Comparison of ENCODE assay signal across 16 cellular contexts in the genomic region with DNA sequence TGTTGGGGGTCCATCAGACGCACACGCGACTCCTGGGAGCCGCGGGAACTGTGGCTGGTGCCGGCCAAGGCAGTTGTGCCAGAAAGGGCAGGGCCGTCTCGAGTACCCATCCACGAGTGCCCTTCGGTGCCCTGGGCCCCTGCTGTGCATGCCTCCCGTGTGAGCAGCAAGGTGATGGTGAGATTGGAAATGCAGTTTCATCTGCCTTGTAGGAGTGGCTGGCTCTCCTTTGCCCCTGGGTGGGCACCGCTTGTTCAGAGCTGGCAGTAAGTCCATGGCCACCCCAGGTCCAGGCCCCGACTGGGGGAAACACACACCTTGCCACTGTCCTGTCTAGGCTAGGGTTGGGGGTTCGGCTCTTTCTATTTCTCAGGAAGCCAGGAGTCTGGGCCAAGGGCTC. TPM values are rescaled to one million over a fixed set of nuclear protein-coding genes. Genes with fewer than 3 reads are reported as not detected.
DNase-seq lines count a peak whose midpoint lies in the region; ATAC-seq, FAIRE-seq and TF ChIP-seq lines count a peak whose summit lies in the region.
"Had no signal": no experiment of that assay in that cellular context is flagged by ENCODE, and none has a peak within 500 bp of the region (broad histone marks: within the 10 kb centered on the region; RNA-seq: fewer than 3 reads in every experiment).

No MANE protein-coding gene starts in this region.

- WGBS in heart right ventricle, 2 donors, result 88 to 89% methylated on average over 14 of the region's 14 CpGs
- 89 to 92% methylated on average over 14 of the region's 14 CpGs for WGBS in sigmoid colon, 2 donors

- TF ChIP-seq EP300 in sigmoid colon (IDR thresholded peaks at IDR 0.05), result no peak

- TF ChIP-seq CTCF in left ventricle myocardium inferior (IDR thresholded peaks at IDR 0.05; ENCODE audit: borderline replicate concordance) (no peak), heart right ventricle (IDR thresholded peaks at IDR 0.05) (no peak), RWPE1 (conservative IDR thresholded peaks at IDR 0.05; ENCODE audit: low read depth) (no peak), kidney (IDR thresholded peaks at IDR 0.05; ENCODE audit: borderline replicate concordance, extremely low read depth, insufficient read depth) (no peak), sigmoid colon (IDR thresholded peaks at IDR 0.05) (no peak)

- H3K9me3 ChIP-seq in left ventricle myocardium inferior (replicated peaks) (no peaks in the 10 kb centered on the region), heart right ventricle (no peaks in the 10 kb centered on the region), kidney (ENCODE audit: control insufficient read depth in 1 of 2, low read length in 2 of 2) (no peaks in the 10 kb centered on the region), sigmoid colon (no peaks in the 10 kb centered on the region)
- H3K9me3 ChIP-seq: Caco-2 had no signal

- CTCF ChIA-PET in RWPE1 (lab: Yijun Ruan, JAX), result interaction anchor here (1.0 to 1.2 kb wide), 2 partner anchors 9 to 154 kb away, joined by 3 read pairs; no protein-coding TSS in a partner anchor

- no peak for TF ChIP-seq POLR2A in sigmoid colon (IDR thresholded peaks at IDR 0.05)

- H3K36me3 ChIP-seq in left ventricle myocardium inferior (no peaks in the 10 kb centered on the region), heart right ventricle (no peaks in the 10 kb centered on the region), kidney (ENCODE audit: control insufficient read depth in 1 of 2, insufficient read depth in 2 of 2, low read length in 2 of 2) (no peaks in the 10 kb centered on the region), sigmoid colon (no peaks in the 10 kb centered on the region)

- FAIRE-seq in kidney (lab: Jason Lieb, UNC) (no peak), GM19239 (lab: Jason Lieb, UNC) (no peak)
- FAIRE-seq: A204.1 had no signal

- intact Hi-C loops in left ventricle myocardium inferior (cut with micrococcal nuclease), result no loop called here
- intact Hi-C loops in heart right ventricle (cut with DNase I), result loop anchor here in 1 of 10 donors (10.0 kb wide), 1 partner anchor 130 kb away; no protein-coding TSS in a partner anchor
- intact Hi-C loops in kidney (cut with DNase I), result no loop called here
- intact Hi-C loops in sigmoid colon (cut with DNase I), result no loop called here

- H3K27ac ChIP-seq in left ventricle myocardium inferior (replicated peaks) (no peak overlapping the region), heart right ventricle (no peak overlapping the region), RWPE1 (peak overlapping the region; percentile 17), kidney (ENCODE audit: low read depth in 2 of 2, low read length in 2 of 2) (no peak overlapping the region), sigmoid colon (no peak overlapping the region), caudate nucleus (ENCODE audit: low read depth, low read length) (no peak overlapping the region)

- H3K4me3 ChIP-seq in left ventricle myocardium inferior, result no peak overlapping the region
- H3K4me3 ChIP-seq in heart right ventricle, result no peak overlapping the region
- H3K4me3 ChIP-seq in kidney (ENCODE audit: low read length in 2 of 2), result no peak overlapping the region
- H3K4me3 ChIP-seq in sigmoid colon, result no peak overlapping the region

- POLR2A ChIA-PET in RWPE1 (lab: Yijun Ruan, JAX; ENCODE audit: low non-redundant PET), result no interaction called here

- ATAC-seq in heart right ventricle, result no peak

- DNase-seq in left ventricle myocardium inferior (peak; percentile 2), heart right ventricle (no peak), RWPE1 (ENCODE audit: low spot score) (no peak), kidney (peak; percentile 53), sigmoid colon (peak; percentile 56), GM19239 (ENCODE audit: insufficient read length, low spot score) (no peak), globus pallidus (ENCODE audit: low spot score) (no peak), caudate nucleus (lab: John Stamatoyannopoulos, UW) (no peak)
- DNase-seq: Caco-2, DND-41, GDM1, HCEC 1CT, HFFc6 had no signal

- peaks cover 13% of the 10 kb centered on the region for H3K27me3 ChIP-seq in left ventricle myocardium inferior (ENCODE audit: low read depth)
- H3K27me3 ChIP-seq in heart right ventricle, result peaks cover 0 to 27% (median 10%) of the 10 kb centered on the region in 7 donors
- H3K27me3 ChIP-seq in sigmoid colon, result peaks cover 8 to 24% (median 23%) of the 10 kb centered on the region in 3 donors

- H3K9ac ChIP-seq in kidney (ENCODE audit: low read length in 2 of 2), result no peak overlapping the region

- peaks cover 26% of the 10 kb centered on the region for H3K4me1 ChIP-seq in left ventricle myocardium inferior
- peaks cover 4 to 23% (median 14%) of the 10 kb centered on the region in 9 donors for H3K4me1 ChIP-seq in heart right ventricle
- H3K4me1 ChIP-seq in kidney (ENCODE audit: control insufficient read depth in 1 of 2, insufficient read depth in 1 of 2, low read depth in 1 of 2, low read length in 2 of 2), result peaks cover 0 to 11% of the 10 kb centered on the region in 2 donors
- peaks cover 0 to 14% (median 9%) of the 10 kb centered on the region in 4 donors for H3K4me1 ChIP-seq in sigmoid colon

RNA-seq across cellular contexts. Expression of gene NKD2, which starts 5.7 kb away (rescaled TPM):
- 3.7 TPM for total RNA-seq in left ventricle myocardium inferior
- total RNA-seq in heart right ventricle, result 1 to 10 TPM in 7 of 10 donors, under 1 TPM in 3; 0.31 to 4.5 (median 1.5) TPM
- polyA plus RNA-seq in heart right ventricle, result 10 to 100 TPM in 1 of 2 donors, 1 to 10 TPM in 1; 5.3 to 12.7 TPM
- total RNA-seq in kidney, result 14.1 TPM
- 7.9 TPM for polyA plus RNA-seq in kidney (ENCODE audit: insufficient read depth, low read depth, low replicate concordance)
- total RNA-seq in sigmoid colon, result 1 to 10 TPM in 3 of 4 donors, under 1 TPM in 1; 0.71 to 4.4 (median 2.0) TPM
- polyA plus RNA-seq in sigmoid colon, result 1 to 10 TPM in 2 of 3 donors, under 1 TPM in 1; 0.60 to 4.0 (median 1.8) TPM
- total RNA-seq: HFFc6, HT1080 had no signal
- polyA plus RNA-seq: CD8-positive, alpha-beta memory T cell had no signal

Comparison
In these comparisons a context has a peak if more than half of its experiments do, and no peak if none do; other contexts are left out.
1. DNase-seq: peak in left ventricle myocardium inferior (single experiment), kidney (single experiment) and sigmoid colon (single experiment); none in heart right ventricle (0 of 2), RWPE1 (single experiment), GM19239 (single experiment), globus pallidus (single experiment) and caudate nucleus (0 of 61).